21 cellular contexts compared by ENCODE assay signal in genomic region chr1:210764536-210764935, GRCh38.
A peak's percentile ranks its signal among the peaks of the same experiment; 100 is the strongest.
DNase-seq lines count a peak whose midpoint lies in the region; ATAC-seq lines count a peak whose summit lies in the region.
"Had no signal": no experiment of that assay in that cellular context is flagged by ENCODE, and none has a peak within 500 bp of the region (broad histone marks: within the 10 kb centered on the region; RNA-seq: fewer than 3 reads in every experiment).

No MANE protein-coding gene starts in this region.

- H3K23ac ChIP-seq in trophoblast cell (ENCODE audit: low read length): no peak overlapping the region

- H4K12ac ChIP-seq in trophoblast cell (ENCODE audit: low read depth, low read length): no peak overlapping the region

- no peaks in the 10 kb centered on the region for H3K9me3 ChIP-seq in trophoblast cell (ENCODE audit: insufficient read depth, low read depth, low read length)
- H3K9me3 ChIP-seq: HAP-1 had no signal

- no peak overlapping the region for H2BK12ac ChIP-seq in trophoblast cell (ENCODE audit: low read length)

- H3K18ac ChIP-seq in trophoblast cell (ENCODE audit: low read length): no peak overlapping the region

- WGBS in trophoblast cell (ENCODE audit: extremely low coverage, insufficient coverage, insufficient read length): no CpG with 5 or more reads among the region's 2 CpGs

- no peak overlapping the region for H3K14ac ChIP-seq in trophoblast cell (ENCODE audit: low read length)

- no peak overlapping the region for H4K8ac ChIP-seq in trophoblast cell (ENCODE audit: low read depth, low read length)

- H4K91ac ChIP-seq in trophoblast cell (ENCODE audit: low read depth, low read length): no peak overlapping the region

- no peaks in the 10 kb centered on the region for H3K9me3 Mint-ChIP-seq in activated naive CD4-positive, alpha-beta T cell treated with anti-CD3 and anti-CD28 coated beads, Interleukin-2, amount 10 ng/mL, durations not matched to agents 7 days and 5 days
- no peaks in the 10 kb centered on the region for H3K9me3 Mint-ChIP-seq in activated naive CD4-positive, alpha-beta T cell treated with anti-CD3 and anti-CD28 coated beads for 36 hours
- H3K9me3 Mint-ChIP-seq: CD8-positive, alpha-beta T cell had no signal

- H2AFZ ChIP-seq in trophoblast cell (ENCODE audit: insufficient read depth, low read length, poor library complexity): no peak overlapping the region

- H3K4ac ChIP-seq in trophoblast cell (ENCODE audit: low read depth, low read length): no peak overlapping the region

- H3K27ac ChIP-seq in trophoblast cell (ENCODE audit: low read depth, low read length): no peak overlapping the region

- intact Hi-C loops in activated naive CD4-positive, alpha-beta T cell treated with anti-CD3 and anti-CD28 coated beads for 36 hours (cut with micrococcal nuclease): no loop called here

- no peaks in the 10 kb centered on the region for H3K36me3 ChIP-seq in trophoblast cell (ENCODE audit: control insufficient read depth in 1 of 2, insufficient read depth in 2 of 2, low read length in 2 of 2)
- H3K36me3 ChIP-seq: HAP-1 had no signal

- no peak overlapping the region for H3K27ac Mint-ChIP-seq in activated naive CD4-positive, alpha-beta T cell treated with anti-CD3 and anti-CD28 coated beads, Interleukin-2, amount 10 ng/mL, durations not matched to agents 7 days and 5 days
- H3K27ac Mint-ChIP-seq in activated naive CD4-positive, alpha-beta T cell treated with anti-CD3 and anti-CD28 coated beads for 36 hours: no peak overlapping the region
- H3K27ac Mint-ChIP-seq: CD8-positive, alpha-beta T cell; IgD-negative memory B cell had no signal

- no peaks in the 10 kb centered on the region for H3K4me1 Mint-ChIP-seq in activated naive CD4-positive, alpha-beta T cell treated with anti-CD3 and anti-CD28 coated beads, Interleukin-2, amount 10 ng/mL, durations not matched to agents 7 days and 5 days
- H3K4me1 Mint-ChIP-seq in activated naive CD4-positive, alpha-beta T cell treated with anti-CD3 and anti-CD28 coated beads for 36 hours (ENCODE audit: low read depth): no peaks in the 10 kb centered on the region
- H3K4me1 Mint-ChIP-seq: IgD-negative memory B cell had no signal

- no peak overlapping the region for H3K4me3 ChIP-seq in trophoblast cell (ENCODE audit: low read depth, low read length)
- H3K4me3 ChIP-seq: GM12878, HAP-1 had no signal

- DNase-seq in DMS 273 (lab: John Stamatoyannopoulos, UW; ENCODE audit: unreplicated experiment) (peak; percentile 45), GM04503 (ENCODE audit: low read depth) (peak; percentile 11), amniotic epithelial cell (ENCODE audit: low read depth) (peak; percentile 13), myocyte (ENCODE audit: low read depth) (peak; percentile 79), trophoblast cell (no peak)
- no peak for DNase-seq in activated naive CD4-positive, alpha-beta T cell treated with anti-CD3 and anti-CD28 coated beads, Interleukin-2, amount 10 ng/mL, durations not matched to agents 7 days and 5 days
- DNase-seq in activated naive CD4-positive, alpha-beta T cell treated with anti-CD3 and anti-CD28 coated beads for 36 hours: no peak
- DNase-seq: CD8-positive, alpha-beta T cell; DMS53; NCI-H1417 treated with DMSO at 0.1 percent for 48 hours; NCI-H1930; NCI-H345; NCI-H524; NCI-H774; NK-92 treated with Interleukin-12 subunit alpha and Interleukin-12 subunit beta, amount 100 ng/mL, for 24 hours; SIG-M5 had no signal

- no peaks in the 10 kb centered on the region for H3K36me3 Mint-ChIP-seq in activated naive CD4-positive, alpha-beta T cell treated with anti-CD3 and anti-CD28 coated beads, Interleukin-2, amount 10 ng/mL, durations not matched to agents 7 days and 5 days
- no peaks in the 10 kb centered on the region for H3K36me3 Mint-ChIP-seq in activated naive CD4-positive, alpha-beta T cell treated with anti-CD3 and anti-CD28 coated beads for 36 hours (ENCODE audit: low read depth)
- H3K36me3 Mint-ChIP-seq: CD8-positive, alpha-beta T cell had no signal

- ATAC-seq in HG03175 (IDR thresholded peaks at IDR 0.05; ENCODE audit: unreplicated experiment): no peak
- ATAC-seq: CD8-positive, alpha-beta T cell; GM12878; SK-N-SH treated with all-trans-retinoic acid at 6 μM for 48 hours had no signal

- H2BK5ac ChIP-seq in trophoblast cell (ENCODE audit: low read depth, low read length, poor library complexity): no peak overlapping the region

- H3K79me1 ChIP-seq in trophoblast cell (ENCODE audit: low read length): no peaks in the 10 kb centered on the region

- no peak overlapping the region for H2AK5ac ChIP-seq in trophoblast cell (ENCODE audit: low read length)

- H3K4me1 ChIP-seq in trophoblast cell (ENCODE audit: control insufficient read depth in 1 of 2, insufficient read depth in 2 of 2, low read length in 2 of 2): no peaks in the 10 kb centered on the region
- H3K4me1 ChIP-seq: HAP-1 had no signal

- no peaks in the 10 kb centered on the region for H3K79me2 ChIP-seq in trophoblast cell (ENCODE audit: control insufficient read depth, insufficient read depth, low read length, poor library complexity)

- H3K27me3 Mint-ChIP-seq in activated naive CD4-positive, alpha-beta T cell treated with anti-CD3 and anti-CD28 coated beads, Interleukin-2, amount 10 ng/mL, durations not matched to agents 7 days and 5 days: no peaks in the 10 kb centered on the region
- H3K27me3 Mint-ChIP-seq in activated naive CD4-positive, alpha-beta T cell treated with anti-CD3 and anti-CD28 coated beads for 36 hours (ENCODE audit: low read depth): no peaks in the 10 kb centered on the region

- CTCF ChIA-PET in activated naive CD4-positive, alpha-beta T cell treated with anti-CD3 and anti-CD28 coated beads, Interleukin-2, amount 10 ng/mL, durations not matched to agents 7 days and 5 days (lab: Charles Lee): no interaction called here
- CTCF ChIA-PET in activated naive CD4-positive, alpha-beta T cell treated with anti-CD3 and anti-CD28 coated beads for 36 hours (lab: Charles Lee): no interaction called here

- H3K9ac ChIP-seq in trophoblast cell (ENCODE audit: low read length): no peak overlapping the region

- no peak overlapping the region for H2BK120ac ChIP-seq in trophoblast cell (ENCODE audit: insufficient read depth, low read length, poor library complexity)

- no peak overlapping the region for H3K4me2 ChIP-seq in trophoblast cell (ENCODE audit: low read length)

- H3K27me3 ChIP-seq in trophoblast cell (ENCODE audit: insufficient read depth, low read length): no peaks in the 10 kb centered on the region

- H3K4me3 Mint-ChIP-seq in activated naive CD4-positive, alpha-beta T cell treated with anti-CD3 and anti-CD28 coated beads, Interleukin-2, amount 10 ng/mL, durations not matched to agents 7 days and 5 days: no peak overlapping the region
- no peak overlapping the region for H3K4me3 Mint-ChIP-seq in activated naive CD4-positive, alpha-beta T cell treated with anti-CD3 and anti-CD28 coated beads for 36 hours
- H3K4me3 Mint-ChIP-seq: CD8-positive, alpha-beta T cell had no signal

Comparison
In these comparisons a context has a peak if more than half of its experiments do, and no peak if none do; other contexts are left out.
1. DNase-seq: peak in DMS 273 (single experiment), GM04503 (single experiment), amniotic epithelial cell (single experiment) and myocyte (single experiment); none in trophoblast cell (0 of 2), activated naive CD4-positive, alpha-beta T cell treated with anti-CD3 and anti-CD28 coated beads, Interleukin-2, amount 10 ng/mL, durations not matched to agents 7 days and 5 days (single experiment) and activated naive CD4-positive, alpha-beta T cell treated with anti-CD3 and anti-CD28 coated beads for 36 hours (single experiment).